In the genomic region with DNA sequence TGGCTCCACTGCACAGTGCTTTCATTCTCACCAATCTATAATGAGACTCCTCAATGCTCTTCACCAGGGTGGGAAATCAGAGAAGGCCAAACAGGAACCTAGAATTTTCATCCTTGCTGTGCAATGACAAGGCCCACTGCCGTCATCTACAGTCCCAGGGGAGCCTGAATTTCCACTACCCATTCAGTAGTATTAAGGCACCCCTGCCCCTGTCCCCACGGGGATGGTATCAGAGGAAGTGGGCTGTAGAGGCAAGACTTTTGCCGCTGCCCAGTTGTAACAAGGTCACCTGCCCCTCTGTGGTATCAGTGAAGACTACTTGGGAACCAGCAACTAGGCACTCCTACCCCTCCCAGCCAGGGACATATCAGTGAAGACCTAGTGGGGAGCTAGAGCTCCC, we compare ENCODE assay signal across 27 cellular contexts.
A peak's percentile ranks its signal among the peaks of the same experiment; 100 is the strongest.
DNase-seq lines count a peak whose midpoint lies in the region; ATAC-seq and TF ChIP-seq lines count a peak whose summit lies in the region.
"Had no signal": no experiment of that assay in that cellular context is flagged by ENCODE, and none has a peak within 500 bp of the region (broad histone marks: within the 10 kb centered on the region; RNA-seq: fewer than 3 reads in every experiment).

No MANE protein-coding gene starts in this region.

- peaks cover 3% of the 10 kb centered on the region for H3K27me3 ChIP-seq in suprapubic skin
- H3K27me3 ChIP-seq: colonic mucosa had no signal

- no peak for TF ChIP-seq EP300 in suprapubic skin (IDR thresholded peaks at IDR 0.05)

- WGBS in suprapubic skin: 80% methylated on average over 1 of the region's 3 CpGs

- TF ChIP-seq CTCF in suprapubic skin (IDR thresholded peaks at IDR 0.05): no peak

- ATAC-seq in HG03432 (IDR thresholded peaks at IDR 0.05; ENCODE audit: unreplicated experiment): peak; percentile 42
- ATAC-seq: activated CD4-positive, alpha-beta T cell treated with anti-CD3 and anti-CD28 coated beads for 36 hours; effector memory CD8-positive, alpha-beta T cell; esophagus mucosa; mucosa of descending colon; T-cell had no signal

- H3K4me1 ChIP-seq in suprapubic skin: no peaks in the 10 kb centered on the region
- H3K4me1 ChIP-seq: colonic mucosa, neural progenitor cell had no signal

- peak; percentile 21 for DNase-seq in activated effector memory CD4-positive, alpha-beta T cell treated with anti-CD3 and anti-CD28 coated beads, Interleukin-2, amount 50 U/mL, for 16 hours
- no peak for DNase-seq in activated effector memory CD4-positive, alpha-beta T cell treated with Interleukin-2 at 50 U/mL for 16 hours
- DNase-seq in germinal center (ENCODE audit: low spot score) (peak; percentile 64), suprapubic skin (ENCODE audit: low spot score in 2 of 2) (peak; percentile 25 to 64), anterior cingulate cortex (lab: John Stamatoyannopoulos, UW) (no peak), NCI-H2029 (lab: John Stamatoyannopoulos, UW) (no peak), ecto neural progenitor cell (ENCODE audit: low spot score) (no peak)
- DNase-seq: activated CD4-positive, alpha-beta T cell treated with anti-CD3 and anti-CD28 coated beads for 36 hours; activated naive CD4-positive, alpha-beta T cell; AML-193; amniotic stem cell; colonic mucosa; DMS53; effector memory CD8-positive, alpha-beta T cell; foreskin melanocyte; GF-D8; hippocampal formation; MG63; mucosa of descending colon; NCI-H1417 treated with DMSO at 0.1 percent for 48 hours; NCI-H2107; NCI-H446; SIG-M5; T-cell had no signal

- H3K36me3 ChIP-seq in suprapubic skin: no peaks in the 10 kb centered on the region
- H3K36me3 ChIP-seq: colonic mucosa, MG63, neural progenitor cell had no signal

- no peak overlapping the region for H3K27ac ChIP-seq in suprapubic skin
- H3K27ac ChIP-seq: colonic mucosa, neural progenitor cell had no signal

- TF ChIP-seq POLR2A in suprapubic skin (IDR thresholded peaks at IDR 0.05): no peak

- no peak overlapping the region for H3K4me3 ChIP-seq in suprapubic skin
- H3K4me3 ChIP-seq: colonic mucosa, MG63, mucosa of descending colon, neural progenitor cell had no signal

- H3K9me3 ChIP-seq in suprapubic skin: no peaks in the 10 kb centered on the region
- H3K9me3 ChIP-seq: colonic mucosa, MG63, mucosa of descending colon had no signal

Comparison
In these comparisons a context has a peak if more than half of its experiments do, and no peak if none do; other contexts are left out.
1. DNase-seq: peak in activated effector memory CD4-positive, alpha-beta T cell treated with anti-CD3 and anti-CD28 coated beads, Interleukin-2, amount 50 U/mL, for 16 hours (single experiment), germinal center (single experiment) and suprapubic skin (2 of 2); none in activated effector memory CD4-positive, alpha-beta T cell treated with Interleukin-2 at 50 U/mL for 16 hours (single experiment), anterior cingulate cortex (0 of 58), NCI-H2029 (single experiment) and ecto neural progenitor cell (single experiment).